ENCODE assay signal across 14 cellular contexts in the genomic region with DNA sequence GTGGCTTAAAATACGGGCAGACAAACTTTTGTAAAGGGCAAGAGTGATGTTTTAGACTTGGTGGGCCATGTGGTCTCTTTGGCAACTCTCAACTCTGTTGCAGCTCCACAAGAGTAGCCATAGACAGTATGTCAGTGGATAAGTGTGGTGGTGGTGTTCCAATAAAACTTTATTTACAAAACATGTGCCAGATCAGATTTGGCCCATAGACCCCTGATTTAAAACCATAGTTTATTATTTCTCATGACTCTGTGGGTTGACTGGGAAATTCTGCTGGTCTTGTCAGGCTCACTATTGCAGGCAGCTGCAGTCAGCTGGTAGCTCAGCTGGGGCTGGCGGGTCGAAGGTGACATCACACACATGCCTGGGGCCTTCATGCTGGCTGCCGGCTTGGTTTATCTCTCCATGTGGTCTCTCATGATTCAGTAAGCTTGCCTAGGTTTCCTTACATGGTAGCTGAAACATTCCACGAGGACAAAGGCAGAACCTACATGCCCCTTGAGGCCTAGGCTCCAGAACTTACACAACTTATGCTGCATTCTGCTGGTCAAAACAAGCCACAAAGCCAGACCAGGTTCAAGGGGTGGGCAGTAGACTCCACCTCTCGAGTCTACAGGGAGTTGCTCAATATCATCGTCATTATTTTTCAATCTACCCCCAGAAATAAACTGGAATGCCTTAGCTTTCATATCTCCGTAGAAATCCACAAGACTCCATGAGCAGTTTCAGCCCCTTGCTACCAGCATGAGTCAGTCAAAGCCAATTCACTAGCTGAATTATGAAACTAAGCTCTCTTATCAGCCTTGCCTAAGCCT.
DNase-seq lines count a peak whose midpoint lies in the region; ATAC-seq and TF ChIP-seq lines count a peak whose summit lies in the region.
"Had no signal": no experiment of that assay in that cellular context is flagged by ENCODE, and none has a peak within 500 bp of the region (broad histone marks: within the 10 kb centered on the region; RNA-seq: fewer than 3 reads in every experiment).

No MANE protein-coding gene starts in this region.

- no peaks in the 10 kb centered on the region for H3K36me3 Mint-ChIP-seq in brain
- H3K36me3 Mint-ChIP-seq: IgD-negative memory B cell had no signal

- H3K27me3 ChIP-seq in MG63 (no peaks in the 10 kb centered on the region), stomach (no peaks in the 10 kb centered on the region)

- peak overlapping the region in 3 of 5 experiments; percentile 82 to 92 (median 86) for H3K27ac Mint-ChIP-seq in brain
- H3K27ac Mint-ChIP-seq: IgD-negative memory B cell had no signal

- 50 to 68% (median 56%) methylated on average over 8 of the region's 8 CpGs for WGBS in stomach, 5 donors

- peak; percentile 12 for DNase-seq in MG63
- peak; percentile 38 for DNase-seq in iris pigment epithelial cell (ENCODE audit: low read depth)
- DNase-seq in stomach, result peak; percentile 33
- no peak for DNase-seq in NAMALWA (ENCODE audit: low spot score)
- no peak for DNase-seq in activated naive CD4-positive, alpha-beta T cell (lab: John Stamatoyannopoulos, UW)
- DNase-seq: activated CD4-positive, alpha-beta T cell treated with anti-CD3 and anti-CD28 coated beads for 1 hour; central memory CD4-positive, alpha-beta T cell; kidney glomerular epithelial cell; posterior cingulate gyrus had no signal

- peaks cover 33% of the 10 kb centered on the region for H3K4me1 Mint-ChIP-seq in brain
- H3K4me1 Mint-ChIP-seq: IgD-negative memory B cell had no signal

- H3K9me3 ChIP-seq in MG63, result no peaks in the 10 kb centered on the region
- no peaks in the 10 kb centered on the region for H3K9me3 ChIP-seq in stomach

- H3K4me1 ChIP-seq in stomach, result no peaks in the 10 kb centered on the region

- peaks cover 2 to 16% (median 10%) of the 10 kb centered on the region in 5 experiments for H3K9me3 Mint-ChIP-seq in brain

- no peak for ATAC-seq in GM18861 (IDR thresholded peaks at IDR 0.05; ENCODE audit: unreplicated experiment)
- no peak for ATAC-seq in GM18498 (IDR thresholded peaks at IDR 0.05; ENCODE audit: unreplicated experiment)
- ATAC-seq: SK-N-SH treated with all-trans-retinoic acid at 6 μM for 48 hours had no signal

- TF ChIP-seq EP300 in stomach (IDR thresholded peaks at IDR 0.05), result no peak

- H3K36me3 ChIP-seq in MG63, result no peaks in the 10 kb centered on the region
- no peaks in the 10 kb centered on the region for H3K36me3 ChIP-seq in stomach

- no peak overlapping the region for H3K4me3 Mint-ChIP-seq in brain
- H3K4me3 Mint-ChIP-seq: IgD-negative memory B cell had no signal

- peak overlapping the region in 1 of 5 donors; percentile 45 for H3K27ac ChIP-seq in stomach

- H3K27me3 Mint-ChIP-seq in brain, result peaks cover 11% of the 10 kb centered on the region
- H3K27me3 Mint-ChIP-seq: IgD-negative memory B cell had no signal

- no peak overlapping the region for H3K4me3 ChIP-seq in MG63
- no peak overlapping the region for H3K4me3 ChIP-seq in stomach

- intact Hi-C loops in stomach (cut with DNase I; ENCODE audit: low total_unique reads), result no loop called here

- TF ChIP-seq CTCF in brain (conservative IDR thresholded peaks at IDR 0.05) (no peak), stomach (IDR thresholded peaks at IDR 0.05) (no peak)

- TF ChIP-seq POLR2A in stomach (IDR thresholded peaks at IDR 0.05), result no peak

Comparison
In these comparisons a context has a peak if more than half of its experiments do, and no peak if none do; other contexts are left out.
1. DNase-seq: peak in MG63 (single experiment), iris pigment epithelial cell (single experiment) and stomach (single experiment); none in NAMALWA (single experiment) and activated naive CD4-positive, alpha-beta T cell (0 of 4).